ENCODE assay signal across 15 cellular contexts in the genomic region with DNA sequence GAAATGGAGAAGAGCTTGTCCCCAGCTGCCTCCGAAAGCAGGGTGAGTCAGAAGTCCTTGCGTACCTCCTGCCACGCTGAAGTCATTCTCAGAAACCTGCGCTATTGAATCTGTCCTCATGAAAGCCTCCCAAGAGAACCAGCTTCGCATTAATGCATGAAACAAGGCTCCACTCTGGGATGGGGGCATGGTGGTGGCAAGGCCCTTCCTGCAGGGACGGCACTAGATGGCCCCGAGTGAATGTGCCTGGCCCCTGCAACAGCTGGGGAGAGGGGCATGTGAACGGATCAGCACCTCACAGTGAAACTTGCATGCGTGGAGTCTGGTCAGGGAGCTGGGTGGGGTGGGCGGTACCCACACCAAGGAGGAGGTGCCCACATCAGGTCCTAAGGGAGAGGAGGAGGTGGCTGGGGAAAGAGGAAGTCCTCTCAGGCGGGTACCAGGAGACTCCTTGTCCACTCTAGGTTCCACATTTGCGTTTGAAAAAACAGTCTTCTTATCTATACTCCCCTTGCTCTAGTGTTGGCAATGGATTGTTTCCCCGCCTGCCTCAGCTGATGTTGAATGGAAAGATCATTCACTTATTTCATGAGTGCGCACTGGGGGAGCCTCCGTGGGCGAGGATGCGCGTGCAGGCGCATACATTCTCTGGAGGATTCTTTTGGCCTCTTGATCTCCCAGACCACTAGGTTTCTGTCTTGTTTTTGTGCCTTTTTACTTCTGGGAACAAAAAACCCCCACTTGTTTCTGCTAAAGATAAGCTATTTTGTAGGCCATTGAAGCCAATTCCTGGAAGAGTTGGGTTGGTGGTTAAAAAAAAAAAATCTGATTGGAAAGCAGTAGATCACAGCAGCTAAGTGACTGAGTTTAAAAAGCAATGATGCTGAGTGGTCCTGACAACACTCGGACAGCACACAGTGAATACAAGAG.
A peak's percentile ranks its signal among the peaks of the same experiment; 100 is the strongest.
DNase-seq lines count a peak whose midpoint lies in the region; ATAC-seq and TF ChIP-seq lines count a peak whose summit lies in the region.
"Had no signal": no experiment of that assay in that cellular context is flagged by ENCODE, and none has a peak within 500 bp of the region (broad histone marks: within the 10 kb centered on the region; RNA-seq: fewer than 3 reads in every experiment).

No MANE protein-coding gene starts in this region.

- no peak overlapping the region for H3K27ac ChIP-seq in left ventricle myocardium inferior (replicated peaks)
- no peak overlapping the region for H3K27ac ChIP-seq in PC-9

- H3K27me3 ChIP-seq in left ventricle myocardium inferior (ENCODE audit: low read depth) (peaks cover 50% of the 10 kb centered on the region), PC-9 (ENCODE audit: insufficient read depth, low read depth) (no peaks in the 10 kb centered on the region)

- POLR2A ChIA-PET in PC-9 (lab: Charles Lee; ENCODE audit: unreplicated experiment), result no interaction called here

- H3K36me3 Mint-ChIP-seq in activated naive CD4-positive, alpha-beta T cell treated with anti-CD3 and anti-CD28 coated beads for 36 hours (ENCODE audit: low read depth), result no peaks in the 10 kb centered on the region
- no peaks in the 10 kb centered on the region for H3K36me3 Mint-ChIP-seq in T-helper 1 cell treated with Interleukin-12 subunit alpha and Interleukin-12 subunit beta and Interleukin-4 antibody, amounts not matched to agents 30 μg/mL and 1 μg/mL, for 36 hours (ENCODE audit: low read depth)

- in situ Hi-C loops in astrocyte of the spinal cord (cut with HindIII; ENCODE audit: low sequenced_read_pairs), result no loop called here

- BruUV-seq in PC-9 (replicated peaks; lab: Mats Ljungman, UMichigan), result no TSS peak

- peak; percentile 9 for DNase-seq in activated naive CD4-positive, alpha-beta T cell treated with anti-CD3 and anti-CD28 coated beads for 36 hours
- no peak for DNase-seq in activated naive CD4-positive, alpha-beta T cell treated with anti-CD3 and anti-CD28 coated beads, Interleukin-2, amount 50 U/mL, for 16 hours
- DNase-seq in astrocyte of the spinal cord (ENCODE audit: low read depth, low spot score), result peak; percentile 17
- peak; percentile 34 for DNase-seq in stimulated activated naive CD8-positive, alpha-beta T cell treated with anti-CD3 and anti-CD28 coated beads, Interleukin-15, Interleukin-2, amounts not matched to agents 100 U/mL and 50 U/mL, for 24 hours
- DNase-seq in left ventricle myocardium inferior, result no peak
- no peak for DNase-seq in amniotic stem cell (lab: John Stamatoyannopoulos, UW)
- no peak for DNase-seq in PC-9
- DNase-seq: anterior cingulate cortex, DMS 273 treated with DMSO at 0.1 percent for 48 hours, islet precursor cell, NCI-H1417, NCI-H526 had no signal

- H4K20me1 ChIP-seq in PC-9 (ENCODE audit: insufficient read depth), result no peaks in the 10 kb centered on the region

- H3K9me3 ChIP-seq in left ventricle myocardium inferior (replicated peaks) (no peaks in the 10 kb centered on the region), PC-9 (ENCODE audit: insufficient read depth, low read depth) (no peaks in the 10 kb centered on the region)
- H3K9me3 ChIP-seq: HAP-1 had no signal

- H3F3A ChIP-seq in PC-9 (ENCODE audit: insufficient read depth, low read depth), result no peaks in the 10 kb centered on the region

- H3K4me3 Mint-ChIP-seq in activated naive CD4-positive, alpha-beta T cell treated with anti-CD3 and anti-CD28 coated beads for 36 hours, result no peak overlapping the region
- peak overlapping the region; percentile 74 for H3K4me3 Mint-ChIP-seq in T-helper 1 cell treated with Interleukin-12 subunit alpha and Interleukin-12 subunit beta and Interleukin-4 antibody, amounts not matched to agents 30 μg/mL and 1 μg/mL, for 36 hours

- H3K27me3 Mint-ChIP-seq in activated naive CD4-positive, alpha-beta T cell treated with anti-CD3 and anti-CD28 coated beads for 36 hours (ENCODE audit: low read depth), result peaks cover 2% of the 10 kb centered on the region
- H3K27me3 Mint-ChIP-seq in T-helper 1 cell treated with Interleukin-12 subunit alpha and Interleukin-12 subunit beta and Interleukin-4 antibody, amounts not matched to agents 30 μg/mL and 1 μg/mL, for 36 hours (ENCODE audit: low read depth), result peaks cover 4% of the 10 kb centered on the region

- H3K9me2 ChIP-seq in PC-9 (ENCODE audit: insufficient read depth), result no peaks in the 10 kb centered on the region

- no peak overlapping the region for H2AFZ ChIP-seq in PC-9

- no peaks in the 10 kb centered on the region for H3K9me3 Mint-ChIP-seq in activated naive CD4-positive, alpha-beta T cell treated with anti-CD3 and anti-CD28 coated beads for 36 hours
- no peaks in the 10 kb centered on the region for H3K9me3 Mint-ChIP-seq in T-helper 1 cell treated with Interleukin-12 subunit alpha and Interleukin-12 subunit beta and Interleukin-4 antibody, amounts not matched to agents 30 μg/mL and 1 μg/mL, for 36 hours

- H3K4me1 Mint-ChIP-seq in activated naive CD4-positive, alpha-beta T cell treated with anti-CD3 and anti-CD28 coated beads for 36 hours (ENCODE audit: low read depth), result peaks cover 14% of the 10 kb centered on the region
- peaks cover 51% of the 10 kb centered on the region for H3K4me1 Mint-ChIP-seq in T-helper 1 cell treated with Interleukin-12 subunit alpha and Interleukin-12 subunit beta and Interleukin-4 antibody, amounts not matched to agents 30 μg/mL and 1 μg/mL, for 36 hours (ENCODE audit: low read depth)

- H3K4me2 ChIP-seq in PC-9, result no peak overlapping the region

- H3K4me3 ChIP-seq in astrocyte of the spinal cord (ENCODE audit: low read depth, low read length), result no peak overlapping the region
- no peak overlapping the region for H3K4me3 ChIP-seq in left ventricle myocardium inferior
- no peak overlapping the region for H3K4me3 ChIP-seq in PC-9
- H3K4me3 ChIP-seq: HAP-1 had no signal

- CTCF ChIA-PET in activated naive CD4-positive, alpha-beta T cell treated with anti-CD3 and anti-CD28 coated beads for 36 hours (lab: Charles Lee), result no interaction called here
- CTCF ChIA-PET in PC-9 (lab: Charles Lee), result no interaction called here

- no peaks in the 10 kb centered on the region for H3K36me3 ChIP-seq in left ventricle myocardium inferior
- no peaks in the 10 kb centered on the region for H3K36me3 ChIP-seq in PC-9 (ENCODE audit: low read depth)
- H3K36me3 ChIP-seq: HAP-1 had no signal

- TF ChIP-seq CTCF in astrocyte of the spinal cord (IDR thresholded peaks at IDR 0.05; ENCODE audit: low read depth, low read length) (no peak), left ventricle myocardium inferior (IDR thresholded peaks at IDR 0.05; ENCODE audit: borderline replicate concordance) (no peak), PC-9 (conservative IDR thresholded peaks at IDR 0.05) (no peak)

- H3K79me2 ChIP-seq in PC-9 (ENCODE audit: low read depth), result no peaks in the 10 kb centered on the region

- ATAC-seq in stimulated activated naive CD8-positive, alpha-beta T cell treated with anti-CD3 and anti-CD28 coated beads, Interleukin-15, Interleukin-2, amounts not matched to agents 100 U/mL and 50 U/mL, for 24 hours, result peak; percentile 47
- ATAC-seq: Right ventricle myocardium inferior had no signal

- H3K4me1 ChIP-seq in left ventricle myocardium inferior (peaks cover 3% of the 10 kb centered on the region), PC-9 (replicated peaks; ENCODE audit: insufficient read depth) (no peaks in the 10 kb centered on the region)
- H3K4me1 ChIP-seq: HAP-1 had no signal

- intact Hi-C loops in activated naive CD4-positive, alpha-beta T cell treated with anti-CD3 and anti-CD28 coated beads for 36 hours (cut with micrococcal nuclease), result no loop called here
- intact Hi-C loops in left ventricle myocardium inferior (cut with micrococcal nuclease) (no loop called here), PC-9 (cut with micrococcal nuclease; ENCODE audit: unreplicated experiment) (no loop called here)

- no peak overlapping the region for H3K27ac Mint-ChIP-seq in activated naive CD4-positive, alpha-beta T cell treated with anti-CD3 and anti-CD28 coated beads for 36 hours
- peak overlapping the region; percentile 82 for H3K27ac Mint-ChIP-seq in T-helper 1 cell treated with Interleukin-12 subunit alpha and Interleukin-12 subunit beta and Interleukin-4 antibody, amounts not matched to agents 30 μg/mL and 1 μg/mL, for 36 hours

Comparison
In these comparisons a context has a peak if more than half of its experiments do, and no peak if none do; other contexts are left out.
1. DNase-seq: peak in activated naive CD4-positive, alpha-beta T cell treated with anti-CD3 and anti-CD28 coated beads for 36 hours (single experiment), astrocyte of the spinal cord (single experiment) and stimulated activated naive CD8-positive, alpha-beta T cell treated with anti-CD3 and anti-CD28 coated beads, Interleukin-15, Interleukin-2, amounts not matched to agents 100 U/mL and 50 U/mL, for 24 hours (single experiment); none in activated naive CD4-positive, alpha-beta T cell treated with anti-CD3 and anti-CD28 coated beads, Interleukin-2, amount 50 U/mL, for 16 hours (single experiment), left ventricle myocardium inferior (single experiment), amniotic stem cell (single experiment) and PC-9 (0 of 2).